In genomic region chr11:13000116-13000515, GRCh38 we compare ENCODE assay signal across 27 cellular contexts. TPM values are rescaled to one million over a fixed set of nuclear protein-coding genes. Genes with fewer than 3 reads are reported as not detected.
"Had no signal": no experiment of that assay in that cellular context is flagged by ENCODE, and none has a peak within 500 bp of the region (broad histone marks: within the 10 kb centered on the region; RNA-seq: fewer than 3 reads in every experiment).

No MANE protein-coding gene starts in this region.

- H3K4me2 ChIP-seq: smooth muscle cell had no signal

- H3K9me3 ChIP-seq: mucosa of descending colon, ovary, right atrium auricular region, right lobe of liver, stomach, testis, thyroid gland, transverse colon, upper lobe of right lung had no signal

- H3K4me3 ChIP-seq: left ventricle myocardium inferior, lung, mucosa of descending colon, ovary, right atrium auricular region, right lobe of liver, smooth muscle cell, stomach, testis, thyroid gland, transverse colon, upper lobe of right lung had no signal

- DNase-seq: hypothalamus; immature natural killer cell; kidney; left ventricle myocardium inferior; mesendoderm; midbrain; mucosa of descending colon; naive thymus-derived CD4-positive, alpha-beta T cell; ovary; right lobe of liver; stimulated activated CD4-positive, alpha-beta T cell treated with anti-CD3 and anti-CD28 coated beads, Interleukin-15, amount 100 ng/mL, for 24 hours; stimulated activated CD4-positive, alpha-beta T cell treated with anti-CD3 and anti-CD28 coated beads, Interleukin-2, amount 100 ng/mL, for 24 hours; stimulated activated CD4-positive, alpha-beta T cell treated with anti-CD3 and anti-CD28 coated beads, Interleukin-4, amount 100 ng/mL, for 1 hour; stimulated activated naive B cell treated with anti-CD40 and anti-IgM and Interleukin-4, amounts not matched to agents 10 μg/mL and 1 μg/mL and 100 μg/mL, for 72 hours; stimulated activated naive CD8-positive, alpha-beta T cell treated with anti-CD3 and anti-CD28 coated beads, Interleukin-15, Interleukin-2, amounts not matched to agents 100 U/mL and 50 U/mL, for 24 hours; stomach; testis; transverse colon; upper lobe of right lung had no signal

- H3K36me3 Mint-ChIP-seq: naive thymus-derived CD4-positive, alpha-beta T cell; natural killer cell treated with Interleukin-12 subunit alpha and Interleukin-12 subunit beta and Interleukin-15 and Interleukin-18, amount 100 ng/mL, for 72 hours; stimulated activated naive B cell treated with anti-CD40 and anti-IgM and Interleukin-4, amounts not matched to agents 10 μg/mL and 1 μg/mL and 100 μg/mL, for 72 hours had no signal

- H3K27ac Mint-ChIP-seq: immature natural killer cell; naive thymus-derived CD4-positive, alpha-beta T cell; natural killer cell treated with Interleukin-12 subunit alpha and Interleukin-12 subunit beta and Interleukin-15 and Interleukin-18, amount 100 ng/mL, for 72 hours; progenitor cell of endocrine pancreas; stimulated activated naive B cell treated with anti-CD40 and anti-IgM and Interleukin-4, amounts not matched to agents 10 μg/mL and 1 μg/mL and 100 μg/mL, for 72 hours had no signal

- H3K27ac ChIP-seq: left ventricle myocardium inferior, ovary, right atrium auricular region, right lobe of liver, stomach, testis, thyroid gland, transverse colon, upper lobe of right lung had no signal

- H3K27me3 ChIP-seq: ovary, right atrium auricular region, right lobe of liver, testis, thyroid gland, transverse colon had no signal

- H3K4me3 Mint-ChIP-seq: immature natural killer cell; naive thymus-derived CD4-positive, alpha-beta T cell; natural killer cell treated with Interleukin-12 subunit alpha and Interleukin-12 subunit beta and Interleukin-15 and Interleukin-18, amount 100 ng/mL, for 72 hours; stimulated activated naive B cell treated with anti-CD40 and anti-IgM and Interleukin-4, amounts not matched to agents 10 μg/mL and 1 μg/mL and 100 μg/mL, for 72 hours had no signal

- H3K27me3 Mint-ChIP-seq: progenitor cell of endocrine pancreas had no signal

- ATAC-seq: mucosa of descending colon; naive thymus-derived CD4-positive, alpha-beta T cell; natural killer cell treated with Interleukin-12 subunit alpha and Interleukin-12 subunit beta and Interleukin-15 and Interleukin-18, amount 100 ng/mL, for 72 hours; right lobe of liver; stimulated activated naive B cell treated with anti-CD40 and anti-IgM and Interleukin-4, amounts not matched to agents 10 μg/mL and 1 μg/mL and 100 μg/mL, for 72 hours; stimulated activated naive CD8-positive, alpha-beta T cell treated with anti-CD3 and anti-CD28 coated beads, Interleukin-15, Interleukin-2, amounts not matched to agents 100 U/mL and 50 U/mL, for 24 hours; upper lobe of right lung had no signal

- H3K4me1 Mint-ChIP-seq: immature natural killer cell; naive thymus-derived CD4-positive, alpha-beta T cell; stimulated activated naive B cell treated with anti-CD40 and anti-IgM and Interleukin-4, amounts not matched to agents 10 μg/mL and 1 μg/mL and 100 μg/mL, for 72 hours had no signal

- H3K36me3 ChIP-seq: left ventricle myocardium inferior, ovary, right atrium auricular region, right lobe of liver, stomach, thyroid gland, transverse colon, upper lobe of right lung had no signal

- H3K4me1 ChIP-seq: left ventricle myocardium inferior, right atrium auricular region, right lobe of liver, testis, transverse colon, upper lobe of right lung had no signal

RNA-seq across cellular contexts. Expression of gene RASSF10, which starts 9.0 kb away (rescaled TPM):
- total RNA-seq: myocyte; naive thymus-derived CD4-positive, alpha-beta T cell; natural killer cell treated with Interleukin-12 subunit alpha and Interleukin-12 subunit beta and Interleukin-15 and Interleukin-18, amount 100 ng/mL, for 72 hours had no signal
- polyA plus RNA-seq: immature natural killer cell; naive thymus-derived CD4-positive, alpha-beta T cell; neural cell; smooth muscle cell had no signal
